In genomic region chr2:62334440-62335058, GRCh38 we compare ENCODE assay signal across 10 cellular contexts.
DNase-seq lines count a peak whose midpoint lies in the region; ATAC-seq and TF ChIP-seq lines count a peak whose summit lies in the region.
"Had no signal": no experiment of that assay in that cellular context is flagged by ENCODE, and none has a peak within 500 bp of the region (broad histone marks: within the 10 kb centered on the region; RNA-seq: fewer than 3 reads in every experiment).

No MANE protein-coding gene starts in this region.

- no peak for DNase-seq in activated CD8-positive, alpha-beta memory T cell treated with anti-CD3 and anti-CD28 coated beads, Interleukin-2, amount 10 ng/mL, durations not matched to agents 7 days and 5 days
- DNase-seq in activated CD8-positive, alpha-beta memory T cell treated with anti-CD3 and anti-CD28 coated beads, Interleukin-2, amount 50 U/mL, for 48 hours, result no peak
- DNase-seq in WTC11 (ENCODE audit: low spot score) (no peak), type B pancreatic cell (ENCODE audit: extremely low spot score, unreplicated experiment) (no peak), ecto neural progenitor cell (ENCODE audit: low spot score) (no peak)
- DNase-seq in NK-92 treated with Interleukin-12 subunit alpha and Interleukin-12 subunit beta, amount 100 ng/mL, for 24 hours (lab: John Stamatoyannopoulos, UW), result no peak
- DNase-seq: foreskin melanocyte, Peyer's patch had no signal

- peak overlapping the region; percentile 32 for H3K27ac Mint-ChIP-seq in activated CD8-positive, alpha-beta memory T cell treated with anti-CD3 and anti-CD28 coated beads, Interleukin-2, amount 10 ng/mL, durations not matched to agents 7 days and 5 days
- H3K27ac Mint-ChIP-seq in WTC11, result peak overlapping the region; percentile 12
- peak overlapping the region; percentile 30 for H3K27ac Mint-ChIP-seq in type B pancreatic cell

- H3K27me3 Mint-ChIP-seq in activated CD8-positive, alpha-beta memory T cell treated with anti-CD3 and anti-CD28 coated beads, Interleukin-2, amount 10 ng/mL, durations not matched to agents 7 days and 5 days, result no peaks in the 10 kb centered on the region
- H3K27me3 Mint-ChIP-seq in WTC11 (ENCODE audit: low read depth) (no peaks in the 10 kb centered on the region), type B pancreatic cell (no peaks in the 10 kb centered on the region)

- no peaks in the 10 kb centered on the region for H3K9me3 Mint-ChIP-seq in activated CD8-positive, alpha-beta memory T cell treated with anti-CD3 and anti-CD28 coated beads, Interleukin-2, amount 10 ng/mL, durations not matched to agents 7 days and 5 days (ENCODE audit: low read depth)
- peaks cover 10% of the 10 kb centered on the region for H3K9me3 Mint-ChIP-seq in WTC11
- H3K9me3 Mint-ChIP-seq in type B pancreatic cell, result peaks cover 5% of the 10 kb centered on the region

- POLR2A ChIA-PET in WTC11 (lab: Charles Lee), result no interaction called here

- CTCF ChIA-PET in activated CD8-positive, alpha-beta memory T cell treated with anti-CD3 and anti-CD28 coated beads, Interleukin-2, amount 10 ng/mL, durations not matched to agents 7 days and 5 days (lab: Charles Lee), result interaction anchor here (1.0 to 2.1 kb wide), 5 partner anchors 11 to 35 kb away, joined by 3 to 9 read pairs (median 4); no protein-coding TSS in a partner anchor
- CTCF ChIA-PET in WTC11 (lab: Charles Lee), result interaction anchor here (0.5 kb wide), 1 partner anchor 11 kb away, joined by 3 read pairs; no protein-coding TSS in a partner anchor

- no peak overlapping the region for H3K4me3 Mint-ChIP-seq in activated CD8-positive, alpha-beta memory T cell treated with anti-CD3 and anti-CD28 coated beads, Interleukin-2, amount 10 ng/mL, durations not matched to agents 7 days and 5 days
- no peak overlapping the region for H3K4me3 Mint-ChIP-seq in WTC11
- H3K4me3 Mint-ChIP-seq in type B pancreatic cell, result no peak overlapping the region

- TF ChIP-seq CTCF in WTC11 (IDR thresholded peaks at IDR 0.05), result no peak
- no peak for TF ChIP-seq CTCF in type B pancreatic cell (conservative IDR thresholded peaks at IDR 0.05)

- peaks cover 1% of the 10 kb centered on the region for H3K36me3 Mint-ChIP-seq in activated CD8-positive, alpha-beta memory T cell treated with anti-CD3 and anti-CD28 coated beads, Interleukin-2, amount 10 ng/mL, durations not matched to agents 7 days and 5 days
- H3K36me3 Mint-ChIP-seq in WTC11 (peaks cover 10% of the 10 kb centered on the region), type B pancreatic cell (no peaks in the 10 kb centered on the region)

- H3K4me1 Mint-ChIP-seq in activated CD8-positive, alpha-beta memory T cell treated with anti-CD3 and anti-CD28 coated beads, Interleukin-2, amount 10 ng/mL, durations not matched to agents 7 days and 5 days, result peaks cover 40% of the 10 kb centered on the region
- H3K4me1 Mint-ChIP-seq in WTC11, result peaks cover 47% of the 10 kb centered on the region
- peaks cover 41% of the 10 kb centered on the region for H3K4me1 Mint-ChIP-seq in type B pancreatic cell (ENCODE audit: unreplicated experiment)

- no peak for ATAC-seq in activated CD8-positive, alpha-beta memory T cell treated with anti-CD3 and anti-CD28 coated beads, Interleukin-2, amount 10 ng/mL, durations not matched to agents 7 days and 5 days
- peak; percentile 80 for ATAC-seq in HG02798 (IDR thresholded peaks at IDR 0.05; ENCODE audit: poor library complexity, unreplicated experiment)
- ATAC-seq in WTC11, result no peak
- no peak for ATAC-seq in GM18873 (IDR thresholded peaks at IDR 0.05; ENCODE audit: low FRiP score, unreplicated experiment)

TF ChIP-seq in WTC11, 78 proteins besides CTCF, POLR2A, EP300 and RAD21:
- TF ChIP-seq GRHL2 (CRISPR knock-in tag; IDR thresholded peaks at IDR 0.05; ENCODE audit: insufficient replicate concordance, severe bottlenecking), result no peak
